Comparison of ENCODE assay signal across 22 cellular contexts in the genomic region with DNA sequence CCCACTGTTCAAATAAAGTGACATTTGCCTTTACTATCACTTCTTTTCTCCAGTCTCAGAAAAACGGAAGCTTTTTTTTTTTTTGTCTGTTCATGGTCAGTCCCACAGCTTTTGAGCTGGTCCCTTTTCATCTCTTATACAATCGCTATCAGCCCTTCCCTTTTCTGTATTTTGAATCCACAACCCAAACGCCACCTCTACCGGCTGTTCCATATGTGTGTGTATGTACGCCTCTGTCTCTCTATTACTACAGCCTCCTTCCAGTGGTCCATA.
DNase-seq lines count a peak whose midpoint lies in the region; ATAC-seq and TF ChIP-seq lines count a peak whose summit lies in the region.
"Had no signal": no experiment of that assay in that cellular context is flagged by ENCODE, and none has a peak within 500 bp of the region (broad histone marks: within the 10 kb centered on the region; RNA-seq: fewer than 3 reads in every experiment).

No MANE protein-coding gene starts in this region.

- peaks cover 25% of the 10 kb centered on the region for H3K4me1 Mint-ChIP-seq in dendritic cell treated with granulocyte-macrophage colony-stimulating factor and Interleukin-4, amounts not matched to agents 40 ng/mL and 50 ng/mL, for 4 days (ENCODE audit: low read depth)
- H3K4me1 Mint-ChIP-seq: activated naive CD8-positive, alpha-beta T cell treated with anti-CD3 and anti-CD28 coated beads for 36 hours; memory B cell had no signal

- peak overlapping the region; percentile 65 for H3K27ac Mint-ChIP-seq in dendritic cell treated with granulocyte-macrophage colony-stimulating factor and Interleukin-4, amounts not matched to agents 40 ng/mL and 50 ng/mL, for 4 days
- H3K27ac Mint-ChIP-seq: activated CD8-positive, alpha-beta T cell treated with anti-CD3 and anti-CD28 coated beads for 36 hours; activated naive CD8-positive, alpha-beta T cell treated with anti-CD3 and anti-CD28 coated beads for 36 hours; memory B cell had no signal

- H3K27ac ChIP-seq in left ventricle myocardium inferior (replicated peaks) = no peak overlapping the region
- H3K27ac ChIP-seq in GM23248 = no peak overlapping the region
- H3K27ac ChIP-seq: epithelial cell of prostate had no signal

- no peak overlapping the region for H3K4me3 Mint-ChIP-seq in dendritic cell treated with granulocyte-macrophage colony-stimulating factor and Interleukin-4, amounts not matched to agents 40 ng/mL and 50 ng/mL, for 4 days
- H3K4me3 Mint-ChIP-seq: activated CD8-positive, alpha-beta T cell treated with anti-CD3 and anti-CD28 coated beads for 36 hours; activated naive CD8-positive, alpha-beta T cell treated with anti-CD3 and anti-CD28 coated beads for 36 hours; memory B cell had no signal

- WGBS in GM23248 (ENCODE audit: low coverage in 1 of 2, low lambda C conversion rate in 2 of 2, missing lambda C conversion rate in 2 of 2), 2 experiments = 80 to 82% methylated on average over 5 of the region's 5 CpGs

- no peaks in the 10 kb centered on the region for H3K27me3 ChIP-seq in left ventricle myocardium inferior (ENCODE audit: low read depth)
- no peaks in the 10 kb centered on the region for H3K27me3 ChIP-seq in GM23248 (replicated peaks; ENCODE audit: insufficient read depth)

- DNase-seq in Right ventricle myocardium inferior (ENCODE audit: missing footprints) (no peak), left ventricle myocardium inferior (no peak), NB4 (ENCODE audit: low read depth) (peak; percentile 58), LoVo (ENCODE audit: low spot score) (no peak), left colon (no peak), GM23248 (no peak)
- DNase-seq: activated CD8-positive, alpha-beta T cell treated with anti-CD3 and anti-CD28 coated beads for 36 hours; activated effector memory CD4-positive, alpha-beta T cell treated with Interleukin-2 at 50 U/mL for 16 hours; activated naive CD8-positive, alpha-beta T cell treated with anti-CD3 and anti-CD28 coated beads for 36 hours; activated T-cell treated with anti-CD3 and anti-CD28 coated beads for 4 hours; central memory CD4-positive, alpha-beta T cell; head of caudate nucleus; NCI-H1694 treated with DMSO at 0.1 percent for 48 hours; NCI-H526; RPMI8226; T-helper 9 cell; trophoblast cell had no signal

- H3K9me2 ChIP-seq in GM23248 (ENCODE audit: insufficient read depth) = no peaks in the 10 kb centered on the region

- no peaks in the 10 kb centered on the region for H3K36me3 Mint-ChIP-seq in dendritic cell treated with granulocyte-macrophage colony-stimulating factor and Interleukin-4, amounts not matched to agents 40 ng/mL and 50 ng/mL, for 4 days (ENCODE audit: low read depth)
- H3K36me3 Mint-ChIP-seq: activated naive CD8-positive, alpha-beta T cell treated with anti-CD3 and anti-CD28 coated beads for 36 hours; memory B cell had no signal

- no peaks in the 10 kb centered on the region for H3K9me3 Mint-ChIP-seq in dendritic cell treated with granulocyte-macrophage colony-stimulating factor and Interleukin-4, amounts not matched to agents 40 ng/mL and 50 ng/mL, for 4 days
- H3K9me3 Mint-ChIP-seq: activated CD8-positive, alpha-beta T cell treated with anti-CD3 and anti-CD28 coated beads for 36 hours had no signal

- no peak overlapping the region for H3K9ac ChIP-seq in GM23248

- intact Hi-C loops in Right ventricle myocardium inferior (cut with DNase I) = no loop called here
- intact Hi-C loops in left ventricle myocardium inferior (cut with micrococcal nuclease) = no loop called here
- intact Hi-C loops in dendritic cell treated with granulocyte-macrophage colony-stimulating factor and Interleukin-4, amounts not matched to agents 40 ng/mL and 50 ng/mL, for 4 days (cut with micrococcal nuclease) = no loop called here
- intact Hi-C loops in left colon (cut with DNase I, micrococcal nuclease) = no loop called here

- no peak overlapping the region for H3K4me2 ChIP-seq in GM23248 (ENCODE audit: unreplicated experiment)

- ATAC-seq in Right ventricle myocardium inferior = peak; percentile 23
- ATAC-seq in GM21526 (IDR thresholded peaks at IDR 0.05; ENCODE audit: low FRiP score, unreplicated experiment) = no peak
- no peak for ATAC-seq in left colon
- ATAC-seq: activated CD4-positive, CD25-positive, alpha-beta regulatory T cell treated with anti-CD3 and anti-CD28 coated beads, Interleukin-2, amount 50 U/mL, for 24 hours; activated CD8-positive, alpha-beta T cell treated with anti-CD3 and anti-CD28 coated beads for 36 hours had no signal

- no peaks in the 10 kb centered on the region for H3K4me1 ChIP-seq in left ventricle myocardium inferior
- H3K4me1 ChIP-seq in GM23248 (ENCODE audit: insufficient read depth) = peaks cover 33% of the 10 kb centered on the region

- no peak for TF ChIP-seq POLR2A in NB4 (IDR thresholded peaks at IDR 0.05; ENCODE audit: extremely low read depth, insufficient read length)

- peaks cover 17% of the 10 kb centered on the region; the same call in 1 of the 2 replicates for H3F3A ChIP-seq in GM23248 (ENCODE audit: insufficient read depth)

- no peaks in the 10 kb centered on the region for H3K27me3 Mint-ChIP-seq in dendritic cell treated with granulocyte-macrophage colony-stimulating factor and Interleukin-4, amounts not matched to agents 40 ng/mL and 50 ng/mL, for 4 days
- H3K27me3 Mint-ChIP-seq: activated CD8-positive, alpha-beta T cell treated with anti-CD3 and anti-CD28 coated beads for 36 hours; activated naive CD8-positive, alpha-beta T cell treated with anti-CD3 and anti-CD28 coated beads for 36 hours; memory B cell had no signal

- H3K36me3 ChIP-seq in left ventricle myocardium inferior (no peaks in the 10 kb centered on the region), GM23248 (ENCODE audit: low read depth) (no peaks in the 10 kb centered on the region)

- H4K20me1 ChIP-seq in GM23248 (ENCODE audit: insufficient read depth) = no peaks in the 10 kb centered on the region

- TF ChIP-seq CTCF in left ventricle myocardium inferior (IDR thresholded peaks at IDR 0.05; ENCODE audit: borderline replicate concordance) = no peak
- no peak for TF ChIP-seq CTCF in NB4 (IDR thresholded peaks at IDR 0.05; ENCODE audit: low read depth, low read length)

- H2AFZ ChIP-seq in GM23248 = no peak overlapping the region

- H3K9me3 ChIP-seq in left ventricle myocardium inferior (replicated peaks) (peaks cover 9% of the 10 kb centered on the region), GM23248 (ENCODE audit: low read depth) (no peaks in the 10 kb centered on the region)

- in situ Hi-C loops in GM23248 (cut with MboI) = no loop called here

- H3K4me3 ChIP-seq in left ventricle myocardium inferior = no peak overlapping the region
- no peak overlapping the region for H3K4me3 ChIP-seq in NB4 (ENCODE audit: low read depth, low read length)
- H3K4me3 ChIP-seq in GM23248 = no peak overlapping the region

- no peaks in the 10 kb centered on the region for H3K79me2 ChIP-seq in GM23248 (ENCODE audit: insufficient read depth)
